In genomic region chr20:289693-290080, GRCh38 we compare ENCODE assay signal across 8 cellular contexts. TPM values are rescaled to one million over a fixed set of nuclear protein-coding genes. Genes with fewer than 3 reads are reported as not detected.
DNase-seq lines count a peak whose midpoint lies in the region; ATAC-seq and TF ChIP-seq lines count a peak whose summit lies in the region.

No MANE protein-coding gene starts in this region.

- H3K9ac ChIP-seq in SK-N-MC (ENCODE audit: insufficient read length) (peak overlapping the region; percentile 88), smooth muscle cell (ENCODE audit: low read depth) (peak overlapping the region; percentile 78)

- H3F3A ChIP-seq in smooth muscle cell (ENCODE audit: low read depth), result no peaks in the 10 kb centered on the region

- 57% methylated on average over 2 of the region's 2 CpGs for WGBS in smooth muscle cell (ENCODE audit: low lambda C conversion rate)

- peak overlapping the region; percentile 97 for H3K4me2 ChIP-seq in smooth muscle cell

- no peak overlapping the region for H3K4me3 Mint-ChIP-seq in glutamatergic neuron (ENCODE audit: unreplicated experiment)

- no peaks in the 10 kb centered on the region for H4K20me1 ChIP-seq in smooth muscle cell (ENCODE audit: low read depth)

- in situ Hi-C loops in HAP-1 (cut with MboI; ENCODE audit: low sequenced_read_pairs), result no loop called here

- peak overlapping the region; percentile 90 for H2AFZ ChIP-seq in smooth muscle cell (ENCODE audit: low read depth)

- no peaks in the 10 kb centered on the region for H3K36me3 Mint-ChIP-seq in glutamatergic neuron (ENCODE audit: unreplicated experiment)

- no peaks in the 10 kb centered on the region for H3K27me3 Mint-ChIP-seq in glutamatergic neuron (ENCODE audit: unreplicated experiment)

- H3K27me3 ChIP-seq in HAP-1 (ENCODE audit: low read depth), result no peaks in the 10 kb centered on the region
- no peaks in the 10 kb centered on the region for H3K27me3 ChIP-seq in smooth muscle cell (ENCODE audit: low read depth)

- DNase-seq in HAP-1 (ENCODE audit: low spot score in 2 of 2), result no peak
- DNase-seq in SK-N-MC (ENCODE audit: low read depth, low spot score), result no peak
- no peak for DNase-seq in glutamatergic neuron
- no peak for DNase-seq in smooth muscle cell (lab: John Stamatoyannopoulos, UW; ENCODE audit: unreplicated experiment)
- DNase-seq in D341Med (ENCODE audit: low spot score), result no peak
- no peak for DNase-seq in MV-4-11 (lab: John Stamatoyannopoulos, UW)

- H3K4me1 Mint-ChIP-seq in glutamatergic neuron (ENCODE audit: low read depth, unreplicated experiment), result peaks cover 5% of the 10 kb centered on the region

- H3K9me3 Mint-ChIP-seq in glutamatergic neuron (ENCODE audit: unreplicated experiment), result peaks cover 3% of the 10 kb centered on the region

- no peak for TF ChIP-seq CTCF in glutamatergic neuron (IDR thresholded peaks at IDR 0.05; ENCODE audit: partially characterized antibody, unreplicated experiment)
- no peak for TF ChIP-seq CTCF in smooth muscle cell (IDR thresholded peaks at IDR 0.05; ENCODE audit: borderline replicate concordance, insufficient read depth, poor library complexity, severe bottlenecking)

- H3K36me3 ChIP-seq in HAP-1 (replicated peaks) (no peaks in the 10 kb centered on the region), SK-N-MC (ENCODE audit: insufficient read depth, low read length) (no peaks in the 10 kb centered on the region), smooth muscle cell (ENCODE audit: low read depth) (no peaks in the 10 kb centered on the region)

- H3K9me3 ChIP-seq in HAP-1 (no peaks in the 10 kb centered on the region), SK-N-MC (ENCODE audit: low read depth, low read length) (no peaks in the 10 kb centered on the region), smooth muscle cell (replicated peaks; ENCODE audit: low read depth) (no peaks in the 10 kb centered on the region)

- H3K27ac Mint-ChIP-seq in glutamatergic neuron (ENCODE audit: unreplicated experiment), result peak overlapping the region; percentile 85

- peaks cover 7% of the 10 kb centered on the region for H3K79me2 ChIP-seq in smooth muscle cell (ENCODE audit: low read depth)

- peaks cover 6% of the 10 kb centered on the region for H3K4me1 ChIP-seq in HAP-1
- peaks cover 3% of the 10 kb centered on the region for H3K4me1 ChIP-seq in smooth muscle cell (ENCODE audit: low read depth)

- ATAC-seq in GM19324 (IDR thresholded peaks at IDR 0.05; ENCODE audit: low FRiP score, unreplicated experiment) (no peak), HG02642 (IDR thresholded peaks at IDR 0.05; ENCODE audit: poor library complexity, unreplicated experiment) (no peak)

- H3K27ac ChIP-seq in SK-N-MC, result peak overlapping the region; percentile 75
- H3K27ac ChIP-seq in smooth muscle cell (ENCODE audit: low read depth), result peak overlapping the region; percentile 93

- H3K4me3 ChIP-seq in HAP-1 (peak overlapping the region; percentile 55), SK-N-MC (peak overlapping the region; percentile 95), smooth muscle cell (peak overlapping the region; percentile 72)

RNA-seq across cellular contexts. Expression of gene C20orf96, which starts 0.9 kb away (rescaled TPM):
- 61.1 TPM for total RNA-seq in glutamatergic neuron (ENCODE audit: unreplicated experiment)
- 2.8 and 9.2 TPM in 2 replicates for total RNA-seq in smooth muscle cell
- polyA plus RNA-seq in smooth muscle cell, result 11.2 and 11.7 TPM in 2 replicates

RNA-seq across cellular contexts. Expression of gene ZCCHC3, which starts 7.7 kb away (rescaled TPM):
- total RNA-seq in glutamatergic neuron (ENCODE audit: unreplicated experiment) (15.3 TPM), smooth muscle cell (25.9 and 27.7 TPM in 2 replicates)
- 26.2 and 32.4 TPM in 2 replicates for polyA plus RNA-seq in smooth muscle cell

RNA-seq across cellular contexts. Expression of gene DEFB132, which starts 32.2 kb away (rescaled TPM):
- not detected for total RNA-seq in glutamatergic neuron (ENCODE audit: unreplicated experiment)
- total RNA-seq in smooth muscle cell, result not detected in 2 replicates
- polyA plus RNA-seq in smooth muscle cell, result not detected in 2 replicates

RNA-seq across cellular contexts. Expression of gene SOX12, which starts 35.7 kb away (rescaled TPM):
- 67.0 TPM for total RNA-seq in glutamatergic neuron (ENCODE audit: unreplicated experiment)
- 3.3 and 7.1 TPM in 2 replicates for total RNA-seq in smooth muscle cell
- 16.6 and 17.7 TPM in 2 replicates for polyA plus RNA-seq in smooth muscle cell

RNA-seq across cellular contexts. Expression of gene NRSN2, which starts 57.2 kb away (rescaled TPM):
- 89.3 TPM for total RNA-seq in glutamatergic neuron (ENCODE audit: unreplicated experiment)
- total RNA-seq in smooth muscle cell, result 31.5 and 50.1 TPM in 2 replicates
- 99.1 and 107 TPM in 2 replicates for polyA plus RNA-seq in smooth muscle cell
